In genomic region chr13:55410398-55411330, GRCh38 we compare ENCODE assay signal across 18 cellular contexts.
"Had no signal": no experiment of that assay in that cellular context is flagged by ENCODE, and none has a peak within 500 bp of the region (broad histone marks: within the 10 kb centered on the region; RNA-seq: fewer than 3 reads in every experiment).

No MANE protein-coding gene starts in this region.

- H3K9ac ChIP-seq: parathyroid adenoma had no signal

- ATAC-seq: natural killer cell treated with Interleukin-12 subunit alpha and Interleukin-12 subunit beta and Interleukin-15 and Interleukin-18, amount 100 ng/mL, for 72 hours; stimulated activated effector memory CD8-positive, alpha-beta T cell treated with anti-CD3 and anti-CD28 coated beads, Interleukin-12 subunit alpha, Interleukin-12 subunit beta, amount 100 ng/mL, for 72 hours; upper lobe of right lung had no signal

- H3K4me1 ChIP-seq: parathyroid adenoma, upper lobe of right lung had no signal

- H3K27ac ChIP-seq: coronary artery, parathyroid adenoma, thoracic aorta, upper lobe of right lung had no signal

- H3K36me3 Mint-ChIP-seq: activated naive CD8-positive, alpha-beta T cell treated with anti-CD3 and anti-CD28 coated beads for 36 hours; brain; natural killer cell treated with Interleukin-12 subunit alpha and Interleukin-12 subunit beta and Interleukin-15 and Interleukin-18, amount 100 ng/mL, for 72 hours; stimulated activated effector memory CD8-positive, alpha-beta T cell treated with anti-CD3 and anti-CD28 coated beads, Interleukin-12 subunit alpha, Interleukin-12 subunit beta, amount 100 ng/mL, for 72 hours had no signal

- H3K27me3 ChIP-seq: upper lobe of right lung had no signal

- H3K4me1 Mint-ChIP-seq: activated naive CD8-positive, alpha-beta T cell treated with anti-CD3 and anti-CD28 coated beads for 36 hours; brain; central memory CD8-positive, alpha-beta T cell; immature natural killer cell; stimulated activated effector memory CD8-positive, alpha-beta T cell treated with anti-CD3 and anti-CD28 coated beads, Interleukin-12 subunit alpha, Interleukin-12 subunit beta, amount 100 ng/mL, for 72 hours had no signal

- H3K36me3 ChIP-seq: thoracic aorta, upper lobe of right lung had no signal

- H3K4me3 ChIP-seq: coronary artery, thoracic aorta, upper lobe of right lung had no signal

- H3K27ac Mint-ChIP-seq: activated naive CD8-positive, alpha-beta T cell treated with anti-CD3 and anti-CD28 coated beads for 36 hours; activated T-helper 1 cell treated with anti-CD3 and anti-CD28 coated beads, Interleukin-12 subunit alpha, Interleukin-12 subunit beta, Interleukin-2, Interleukin-4 antibody, amounts not matched to agents 30 ng/mL and 10 ng/mL and 1 ng/mL, durations not matched to agents 14 hours and 24 hours and 36 hours; immature natural killer cell; natural killer cell treated with Interleukin-12 subunit alpha and Interleukin-12 subunit beta and Interleukin-15 and Interleukin-18, amount 100 ng/mL, for 72 hours; stimulated activated effector memory CD8-positive, alpha-beta T cell treated with anti-CD3 and anti-CD28 coated beads, Interleukin-12 subunit alpha, Interleukin-12 subunit beta, amount 100 ng/mL, for 72 hours had no signal

- DNase-seq: activated CD4-positive, CD25-positive, alpha-beta regulatory T cell treated with anti-CD3 and anti-CD28 coated beads, Interleukin-2, amount 50 U/mL, for 72 hours; activated naive CD8-positive, alpha-beta T cell treated with anti-CD3 and anti-CD28 coated beads for 36 hours; amygdala; effector CD4-positive, alpha-beta T cell; foreskin melanocyte; head of caudate nucleus; immature natural killer cell; stimulated activated CD4-positive, alpha-beta T cell treated with anti-CD3 and anti-CD28 coated beads, Interleukin-12 subunit alpha, Interleukin-12 subunit beta, amount 100 ng/mL, for 4 hours; stimulated activated CD4-positive, alpha-beta T cell treated with anti-CD3 and anti-CD28 coated beads, Interleukin-2, amount 100 ng/mL, for 24 hours; upper lobe of right lung had no signal

- H3K4me3 Mint-ChIP-seq: activated naive CD8-positive, alpha-beta T cell treated with anti-CD3 and anti-CD28 coated beads for 36 hours; activated T-helper 1 cell treated with anti-CD3 and anti-CD28 coated beads, Interleukin-12 subunit alpha, Interleukin-12 subunit beta, Interleukin-2, Interleukin-4 antibody, amounts not matched to agents 30 ng/mL and 10 ng/mL and 1 ng/mL, durations not matched to agents 14 hours and 24 hours and 36 hours; brain; central memory CD8-positive, alpha-beta T cell; immature natural killer cell; natural killer cell treated with Interleukin-12 subunit alpha and Interleukin-12 subunit beta and Interleukin-15 and Interleukin-18, amount 100 ng/mL, for 72 hours; stimulated activated effector memory CD8-positive, alpha-beta T cell treated with anti-CD3 and anti-CD28 coated beads, Interleukin-12 subunit alpha, Interleukin-12 subunit beta, amount 100 ng/mL, for 72 hours had no signal

- H3K27me3 Mint-ChIP-seq: activated naive CD8-positive, alpha-beta T cell treated with anti-CD3 and anti-CD28 coated beads for 36 hours; brain; central memory CD8-positive, alpha-beta T cell; natural killer cell treated with Interleukin-12 subunit alpha and Interleukin-12 subunit beta and Interleukin-15 and Interleukin-18, amount 100 ng/mL, for 72 hours had no signal

- H2AFZ ChIP-seq: parathyroid adenoma had no signal

- H3K79me2 ChIP-seq: parathyroid adenoma had no signal

- H3K9me3 ChIP-seq: thoracic aorta, upper lobe of right lung had no signal
